9 cellular contexts compared by ENCODE assay signal in the genomic region with DNA sequence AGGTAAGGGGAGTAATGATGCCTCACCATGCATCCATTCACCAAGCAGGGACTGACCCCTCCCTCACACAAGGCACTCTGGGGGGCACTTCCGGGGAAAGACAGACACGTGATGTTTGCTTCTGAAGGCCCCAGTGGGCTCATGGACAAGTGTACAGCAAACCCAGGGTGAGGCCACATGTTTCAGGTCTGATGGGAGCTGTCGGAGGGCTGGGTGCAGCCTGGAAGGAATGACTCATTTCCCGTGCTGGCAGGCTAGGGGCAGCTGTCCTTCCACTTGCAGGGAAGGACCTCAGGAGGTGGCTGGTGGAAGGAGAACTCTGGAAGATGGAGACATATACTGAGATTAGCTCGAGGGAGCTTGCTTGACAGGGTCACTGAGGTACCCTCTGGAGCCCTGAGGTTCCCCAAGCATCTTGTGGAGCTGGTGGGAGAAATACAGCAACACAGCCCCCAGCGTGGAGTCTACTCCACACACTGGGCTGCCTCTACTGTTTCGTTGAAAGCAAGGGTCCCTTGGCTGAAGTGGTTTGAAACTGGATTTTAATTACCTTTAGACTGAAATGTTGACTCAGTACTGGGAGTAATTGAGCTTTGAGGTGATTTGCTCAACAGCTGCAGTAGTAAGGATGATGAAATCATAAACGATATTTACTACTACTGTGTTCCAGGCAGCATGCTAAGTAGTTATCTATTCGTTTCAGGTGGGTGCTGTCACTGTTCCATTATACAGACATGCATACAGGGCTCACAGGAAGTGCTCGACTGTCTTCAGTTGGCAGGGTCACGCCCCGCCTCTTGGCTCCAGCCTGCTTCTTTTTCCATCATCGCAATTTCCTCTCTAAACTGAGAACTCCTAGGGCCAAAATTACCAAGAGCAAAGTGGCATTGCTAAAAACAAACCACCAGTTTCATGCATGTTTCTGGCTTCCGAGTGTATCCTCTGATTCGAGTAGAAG.
A peak's percentile ranks its signal among the peaks of the same experiment; 100 is the strongest.
DNase-seq lines count a peak whose midpoint lies in the region; ATAC-seq, FAIRE-seq and TF ChIP-seq lines count a peak whose summit lies in the region.
"Had no signal": no experiment of that assay in that cellular context is flagged by ENCODE, and none has a peak within 500 bp of the region (broad histone marks: within the 10 kb centered on the region; RNA-seq: fewer than 3 reads in every experiment).

No MANE protein-coding gene starts in this region.

- H3K27ac ChIP-seq in VCaP = peak overlapping the region; percentile 23; the same call in 1 of the 2 replicates

- TF ChIP-seq CTCF in VCaP (conservative IDR thresholded peaks at IDR 0.05) = no peak

- DNase-seq in A172 (ENCODE audit: low spot score) = peak; percentile 90
- peak; percentile 97 for DNase-seq in HT1080 (ENCODE audit: low read depth)
- DNase-seq in fibroblast of peridontal ligament (ENCODE audit: extremely low read depth) = peak; percentile 59
- DNase-seq in sciatic nerve (ENCODE audit: low spot score) = peak; percentile 76
- no peak for DNase-seq in GM12891 (ENCODE audit: insufficient read length, low spot score)

- TF ChIP-seq POLR2A in GM12891 (IDR thresholded peaks at IDR 0.05; ENCODE audit: low read depth, low read length) = no peak

- ATAC-seq in sciatic nerve (peak; percentile 62), HG03571 (IDR thresholded peaks at IDR 0.05; ENCODE audit: unreplicated experiment) (no peak), HG03442 (IDR thresholded peaks at IDR 0.05; ENCODE audit: unreplicated experiment) (no peak)

- intact Hi-C loops in sciatic nerve (cut with DNase I) = no loop called here

- no peak for FAIRE-seq in GM12891 (lab: Jason Lieb, UNC)
- FAIRE-seq: G401.6 had no signal

TF ChIP-seq in GM12891, 5 proteins besides CTCF, POLR2A, EP300 and RAD21:
- TF ChIP-seq POU2F2 (IDR thresholded peaks at IDR 0.05; ENCODE audit: low read depth, low read length) = no peak
- TF ChIP-seq PAX5 (IDR thresholded peaks at IDR 0.05; ENCODE audit: insufficient read depth, low read length, severe bottlenecking) = no peak
- no peak for TF ChIP-seq SPI1 (IDR thresholded peaks at IDR 0.05; ENCODE audit: low read depth, low read length)
- no peak for TF ChIP-seq TAF1 (IDR thresholded peaks at IDR 0.05; ENCODE audit: low read depth, low read length)
- TF ChIP-seq POLR2AphosphoS5 (IDR thresholded peaks at IDR 0.05; ENCODE audit: low read depth, low read length) = no peak
